Comparison of ENCODE assay signal across 8 cellular contexts in the genomic region with DNA sequence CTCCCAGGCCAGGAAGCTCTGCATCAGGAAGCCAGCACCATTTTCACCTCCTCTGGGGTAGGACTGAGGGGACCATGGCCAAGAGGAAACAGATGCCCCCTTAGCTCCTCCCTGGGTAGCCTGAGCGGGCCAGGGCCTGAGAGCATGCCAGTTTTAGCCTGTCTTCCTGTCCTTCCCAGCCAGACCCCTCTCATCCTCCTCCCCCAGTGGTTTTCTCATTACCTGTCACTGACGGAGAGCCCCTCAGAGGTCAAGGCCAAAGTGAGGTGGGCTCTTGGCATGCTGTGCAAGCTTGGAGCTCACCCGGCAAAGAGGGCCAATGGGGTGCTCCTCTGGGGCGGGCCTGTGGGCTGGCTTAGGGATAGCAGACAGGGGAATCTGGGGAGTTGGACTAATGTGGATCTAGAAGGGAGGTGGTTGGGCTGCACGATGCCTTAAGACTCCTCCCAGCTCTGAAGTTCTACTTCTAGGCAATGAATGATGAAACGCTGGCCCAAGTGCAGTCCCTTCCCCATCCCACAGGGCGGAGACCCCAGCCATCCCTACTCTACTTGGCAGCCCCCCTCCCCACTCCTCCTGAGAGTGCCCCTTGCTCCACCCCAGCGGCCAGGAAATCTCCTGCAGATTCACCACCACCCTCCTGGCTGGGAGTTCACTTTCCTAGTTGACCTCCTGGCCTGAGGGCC. TPM values are rescaled to one million over a fixed set of nuclear protein-coding genes. Genes with fewer than 3 reads are reported as not detected.
A peak's percentile ranks its signal among the peaks of the same experiment; 100 is the strongest.
DNase-seq lines count a peak whose midpoint lies in the region; ATAC-seq and TF ChIP-seq lines count a peak whose summit lies in the region.

No MANE protein-coding gene starts in this region.

- peak overlapping the region; percentile 94 for H3K27ac Mint-ChIP-seq in CD4-positive, alpha-beta T cell
- H3K27ac Mint-ChIP-seq in osteocyte (ENCODE audit: unreplicated experiment) = peak overlapping the region; percentile 99

- no peak for TF ChIP-seq CTCF in CD4-positive, alpha-beta T cell (IDR thresholded peaks at IDR 0.05)
- no peak for TF ChIP-seq CTCF in RWPE1 (conservative IDR thresholded peaks at IDR 0.05; ENCODE audit: low read depth)
- no peak for TF ChIP-seq CTCF in osteocyte (IDR thresholded peaks at IDR 0.05)

- POLR2A ChIA-PET in CD4-positive, alpha-beta T cell (lab: Charles Lee) = interaction anchor here (1.3 to 1.6 kb wide), 3 partner anchors 14 to 24 kb away, joined by 4 to 7 read pairs (median 6); no protein-coding TSS in a partner anchor
- POLR2A ChIA-PET in RWPE1 (lab: Yijun Ruan, JAX; ENCODE audit: low non-redundant PET) = interaction anchor here (0.5 kb wide), 1 partner anchor 142 kb away, joined by 3 read pairs; no protein-coding TSS in a partner anchor

- no peaks in the 10 kb centered on the region for H3K27me3 Mint-ChIP-seq in CD4-positive, alpha-beta T cell
- H3K27me3 Mint-ChIP-seq in osteocyte (ENCODE audit: unreplicated experiment) = no peaks in the 10 kb centered on the region

- no peak for DNase-seq in CD4-positive, alpha-beta T cell
- no peak for DNase-seq in RWPE1 (ENCODE audit: low spot score)
- DNase-seq in osteocyte (ENCODE audit: extremely low spot score, unreplicated experiment) = no peak
- no peak for DNase-seq in COLO829 (ENCODE audit: low spot score)
- DNase-seq in amniotic stem cell (lab: John Stamatoyannopoulos, UW) = no peak

- no peaks in the 10 kb centered on the region for H3K9me3 ChIP-seq in CD4-positive, alpha-beta T cell (ENCODE audit: control insufficient read depth, low read length)

- CTCF ChIA-PET in CD4-positive, alpha-beta T cell (lab: Charles Lee) = interaction anchor here (4.0 kb wide), 1 partner anchor 8 kb away, joined by 41 read pairs; no protein-coding TSS in a partner anchor
- CTCF ChIA-PET in RWPE1 (lab: Yijun Ruan, JAX) = interaction anchor here (0.7 to 1.8 kb wide), 3 partner anchors 8 to 24 kb away, joined by 3 to 11 read pairs (median 5); no protein-coding TSS in a partner anchor

- intact Hi-C loops in CD4-positive, alpha-beta T cell (cut with DNase I, micrococcal nuclease) = no loop called here

- H3K4me3 Mint-ChIP-seq in CD4-positive, alpha-beta T cell = peak overlapping the region; percentile 74
- peak overlapping the region; percentile 57 for H3K4me3 Mint-ChIP-seq in osteocyte (ENCODE audit: unreplicated experiment)

- no peaks in the 10 kb centered on the region for H3K27me3 ChIP-seq in CD4-positive, alpha-beta T cell (ENCODE audit: control insufficient read depth, insufficient read depth, low read length)

- H3K4me1 Mint-ChIP-seq in CD4-positive, alpha-beta T cell (ENCODE audit: low read depth) = peaks cover 50% of the 10 kb centered on the region
- H3K4me1 Mint-ChIP-seq in osteocyte (ENCODE audit: unreplicated experiment) = peaks cover 81% of the 10 kb centered on the region

- H3K9me3 Mint-ChIP-seq in CD4-positive, alpha-beta T cell = no peaks in the 10 kb centered on the region
- no peaks in the 10 kb centered on the region for H3K9me3 Mint-ChIP-seq in osteocyte (ENCODE audit: unreplicated experiment)

- H3K27ac ChIP-seq in CD4-positive, alpha-beta T cell (ENCODE audit: low read depth, low read length) = peak overlapping the region; percentile 69
- H3K27ac ChIP-seq in RWPE1 = peak overlapping the region; percentile 98

- no peak for ATAC-seq in CD4-positive, alpha-beta T cell (ENCODE audit: poor library complexity)
- ATAC-seq in esophagus mucosa (peak; percentile 13), GM18861 (IDR thresholded peaks at IDR 0.05; ENCODE audit: unreplicated experiment) (no peak), GM18520 (IDR thresholded peaks at IDR 0.05; ENCODE audit: unreplicated experiment) (no peak)

- peaks cover 4% of the 10 kb centered on the region for H3K36me3 Mint-ChIP-seq in CD4-positive, alpha-beta T cell (ENCODE audit: low read depth)
- H3K36me3 Mint-ChIP-seq in osteocyte (ENCODE audit: unreplicated experiment) = no peaks in the 10 kb centered on the region

RNA-seq across cellular contexts. Expression of gene LMNA, which starts 9.5 kb away (rescaled TPM):
- 100 to 1,000 TPM; 435 to 455 TPM for total RNA-seq in CD4-positive, alpha-beta T cell
- total RNA-seq in esophagus mucosa (315 TPM), osteocyte (733 and 792 TPM in 2 replicates)

RNA-seq across cellular contexts. Expression of gene MEX3A, which starts 22.7 kb away (rescaled TPM):
- total RNA-seq in CD4-positive, alpha-beta T cell = under 1 TPM; 0.27 to 0.36 TPM
- total RNA-seq in esophagus mucosa (1.7 TPM), osteocyte (19.8 and 20.7 TPM in 2 replicates)

RNA-seq across cellular contexts. Expression of gene RAB25, which starts 44.0 kb away (rescaled TPM):
- 1 to 10 TPM in 1 of 2 experiments, under 1 TPM in 1; 0.58 to 1.3 TPM for total RNA-seq in CD4-positive, alpha-beta T cell
- total RNA-seq in esophagus mucosa = 420 TPM
- total RNA-seq in osteocyte = not detected in 2 replicates

RNA-seq across cellular contexts. Expression of gene SEMA4A, which starts 48.4 kb away (rescaled TPM):
- total RNA-seq in CD4-positive, alpha-beta T cell = 10 to 100 TPM in 1 of 2 experiments, 1 to 10 TPM in 1; 9.4 to 10.1 TPM
- total RNA-seq in esophagus mucosa = 34.6 TPM
- total RNA-seq in osteocyte = 1.6 and 1.8 TPM in 2 replicates

RNA-seq across cellular contexts. Expression of gene LAMTOR2, which starts 50.4 kb away (rescaled TPM):
- total RNA-seq in CD4-positive, alpha-beta T cell = 1 to 10 TPM; 7.0 to 8.7 TPM
- total RNA-seq in esophagus mucosa = 62.3 TPM
- total RNA-seq in osteocyte = 56.2 and 59.9 TPM in 2 replicates

Comparison
In these comparisons a context has a peak if more than half of its experiments do, and no peak if none do; other contexts are left out.
1. RNA of gene RAB25, which starts 44.0 kb away (total RNA-seq): 420 TPM in esophagus mucosa (single experiment); 0.58 to 1.3 TPM in CD4-positive, alpha-beta T cell and not detected in osteocyte; every median in the first group is over 100 times any median in the second.